Comparison of ENCODE assay signal across 21 cellular contexts in the genomic region with DNA sequence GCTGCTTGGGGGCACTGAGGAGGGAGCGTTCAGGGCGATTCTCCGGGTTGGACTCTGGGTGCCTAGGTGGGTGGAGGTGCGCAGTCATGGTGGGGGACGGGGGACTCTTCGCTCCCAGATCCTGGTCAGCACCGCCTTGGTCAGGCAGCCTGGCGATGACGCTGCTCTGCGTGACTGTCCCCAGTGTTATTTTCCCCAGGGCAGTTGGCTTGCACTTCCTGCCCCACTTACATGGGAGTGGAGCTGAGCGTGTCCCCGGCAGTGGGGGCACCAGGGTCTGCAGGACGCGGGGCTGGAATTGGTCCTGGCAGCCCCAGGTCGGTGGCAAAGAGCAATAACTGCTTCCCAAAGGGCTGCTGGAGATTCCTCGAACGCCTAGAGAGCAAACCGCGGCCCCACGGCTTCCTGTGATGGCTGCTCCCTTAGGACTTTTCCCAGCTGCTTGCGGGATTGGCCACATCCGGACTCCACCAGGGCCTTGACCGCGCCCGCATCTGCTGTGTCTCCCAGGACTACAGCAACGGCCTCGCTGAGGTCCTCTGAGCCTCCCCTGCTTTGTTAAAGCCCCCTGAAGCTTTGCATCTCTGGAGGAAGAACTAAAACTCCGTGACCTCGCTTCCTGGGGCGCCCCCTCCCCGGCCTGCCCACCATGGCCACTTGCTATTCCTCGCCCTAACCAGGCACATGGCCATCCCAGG. TPM values are rescaled to one million over a fixed set of nuclear protein-coding genes. Genes with fewer than 3 reads are reported as not detected.
A peak's percentile ranks its signal among the peaks of the same experiment; 100 is the strongest.
DNase-seq lines count a peak whose midpoint lies in the region; ATAC-seq, FAIRE-seq and TF ChIP-seq lines count a peak whose summit lies in the region.
"Had no signal": no experiment of that assay in that cellular context is flagged by ENCODE, and none has a peak within 500 bp of the region (broad histone marks: within the 10 kb centered on the region; RNA-seq: fewer than 3 reads in every experiment).

No MANE protein-coding gene starts in this region.

- TF ChIP-seq POLR2A in K562 (conservative IDR thresholded peaks at IDR 0.05) (no peak), suprapubic skin (IDR thresholded peaks at IDR 0.05) (no peak)

- peak overlapping the region in 1 of 2 experiments; percentile 74; a peak in 2 of 4 replicates for H3K9ac ChIP-seq in K562 (ENCODE audit: insufficient read depth in 1 of 2, low read depth in 2 of 2, low read length in 2 of 2)
- H3K9ac ChIP-seq in mesenchymal stem cell (ENCODE audit: low read length), result no peak overlapping the region
- H3K9ac ChIP-seq: neural progenitor cell, SK-N-SH had no signal

- no peak overlapping the region for H4K91ac ChIP-seq in mesenchymal stem cell (ENCODE audit: low read length)

- no peak overlapping the region for H2BK5ac ChIP-seq in mesenchymal stem cell (ENCODE audit: low read depth, low read length, poor library complexity, severe bottlenecking)

- H3K14ac ChIP-seq in mesenchymal stem cell (ENCODE audit: low read length in 2 of 2), result no peak overlapping the region

- H3K4me1 ChIP-seq in K562 (replicated peaks in 1 of 2; ENCODE audit: control insufficient read depth in 2 of 2, insufficient read depth in 2 of 2, low read length in 2 of 2), result peaks cover 36 to 39% of the 10 kb centered on the region in 2 experiments
- peaks cover 3% of the 10 kb centered on the region for H3K4me1 ChIP-seq in mesenchymal stem cell (ENCODE audit: control insufficient read depth, insufficient read depth, low read depth, low read length)
- H3K4me1 ChIP-seq in suprapubic skin, result no peaks in the 10 kb centered on the region
- H3K4me1 ChIP-seq: colonic mucosa, HAP-1, neural progenitor cell, thyroid gland had no signal

- H3K18ac ChIP-seq in mesenchymal stem cell (ENCODE audit: low read depth in 1 of 2, low read length in 2 of 2), result no peak overlapping the region

- CTCF ChIA-PET in K562 (lab: Yijun Ruan, JAX; ENCODE audit: low intra/inter-chr PET ratio), result no interaction called here

- H3K9me1 ChIP-seq in K562 (ENCODE audit: control insufficient read depth, insufficient read depth, low read length), result no peaks in the 10 kb centered on the region

- in situ Hi-C loops in K562 (cut with MboI), result no loop called here

- 79% methylated on average over 14 of the region's 32 CpGs for WGBS in K562 (ENCODE audit: insufficient coverage, low coverage, missing lambda C conversion rate)
- WGBS in mesenchymal stem cell, result 80% methylated on average over 32 of the region's 32 CpGs
- WGBS in suprapubic skin, result 83% methylated on average over 19 of the region's 32 CpGs

- no peaks in the 10 kb centered on the region for H3K27me3 ChIP-seq in H7 (ENCODE audit: control insufficient read depth, insufficient read depth, low read length)
- no peaks in the 10 kb centered on the region for H3K27me3 ChIP-seq in K562 (ENCODE audit: control insufficient read depth in 2 of 2, insufficient read depth in 2 of 2, low read length in 2 of 2)
- peaks cover 0 to 14% of the 10 kb centered on the region in 2 experiments for H3K27me3 ChIP-seq in mesenchymal stem cell (ENCODE audit: control insufficient read depth in 1 of 2, insufficient read depth in 1 of 2, low read length in 2 of 2)
- no peaks in the 10 kb centered on the region for H3K27me3 ChIP-seq in suprapubic skin
- H3K27me3 ChIP-seq: colonic mucosa, neural progenitor cell, thyroid gland had no signal

- intact Hi-C loops in K562 (cut with micrococcal nuclease), result no loop called here

- no peak overlapping the region for H3K23ac ChIP-seq in mesenchymal stem cell (ENCODE audit: low read length in 2 of 2)

- FAIRE-seq in K562 (lab: Jason Lieb, UNC), result no peak

- H3K9me3 ChIP-seq in K562 (replicated peaks; ENCODE audit: control insufficient read depth, insufficient read depth, low read depth, low read length) (no peaks in the 10 kb centered on the region), mesenchymal stem cell (ENCODE audit: control insufficient read depth, low read length) (no peaks in the 10 kb centered on the region), suprapubic skin (no peaks in the 10 kb centered on the region)
- H3K9me3 ChIP-seq: colonic mucosa, HAP-1, SK-N-SH, thyroid gland had no signal

- no peak for TF ChIP-seq RAD21 in K562 (CRISPR knock-in tag; conservative IDR thresholded peaks at IDR 0.05 in 1 of 2, IDR thresholded peaks at IDR 0.05 in 1 of 2)

- H3K4ac ChIP-seq in mesenchymal stem cell (ENCODE audit: low read depth in 1 of 2, low read length in 2 of 2), result no peak overlapping the region

- no peaks in the 10 kb centered on the region for H3K79me1 ChIP-seq in mesenchymal stem cell (replicated peaks; ENCODE audit: low read length, poor library complexity, severe bottlenecking)

- H2BK12ac ChIP-seq in mesenchymal stem cell (ENCODE audit: low read length in 2 of 2), result no peak overlapping the region

- H4K20me1 ChIP-seq in K562 (replicated peaks; ENCODE audit: control insufficient read depth, insufficient read depth, low read length), result no peaks in the 10 kb centered on the region

- H4K8ac ChIP-seq in mesenchymal stem cell (ENCODE audit: low read length), result no peak overlapping the region

- H2AFZ ChIP-seq in K562 (ENCODE audit: low read depth, low read length), result no peak overlapping the region
- no peak overlapping the region for H2AFZ ChIP-seq in mesenchymal stem cell (ENCODE audit: low read depth, low read length)
- H2AFZ ChIP-seq: neural progenitor cell had no signal

- H3K4me3 ChIP-seq in H7 (ENCODE audit: insufficient read depth, low read depth, low read length) (no peak overlapping the region), K562 (no peak overlapping the region), mesenchymal stem cell (ENCODE audit: insufficient read depth in 1 of 2, low read depth in 1 of 2, low read length in 2 of 2) (no peak overlapping the region), suprapubic skin (no peak overlapping the region)
- H3K4me3 ChIP-seq: colonic mucosa, HAP-1, neural progenitor cell, thyroid gland had no signal

- POLR2A ChIA-PET in K562 (lab: Yijun Ruan, JAX), result interaction anchor here (0.7 kb wide), 1 partner anchor 258 kb away, joined by 3 read pairs; no protein-coding TSS in a partner anchor

- H2AK5ac ChIP-seq in mesenchymal stem cell (ENCODE audit: low read length, severe bottlenecking), result no peak overlapping the region

- H2BK120ac ChIP-seq in mesenchymal stem cell (ENCODE audit: low read depth, low read length), result no peak overlapping the region

- H3K27ac ChIP-seq in K562 (ENCODE audit: extremely low read depth, low read depth, low read length) (no peak overlapping the region), mesenchymal stem cell (ENCODE audit: low read length, poor library complexity, severe bottlenecking) (no peak overlapping the region), suprapubic skin (no peak overlapping the region)
- H3K27ac ChIP-seq: colonic mucosa, neural progenitor cell, thyroid gland had no signal

- TF ChIP-seq CTCF in K562 (IDR thresholded peaks at IDR 0.05 in 2 of 3, conservative IDR thresholded peaks at IDR 0.05 in 1 of 3; ENCODE audit: insufficient read depth in 2 of 3, low read depth in 1 of 3, low read length in 3 of 3) (no peak), suprapubic skin (IDR thresholded peaks at IDR 0.05) (no peak)

- H3K36me3 ChIP-seq in H7 (replicated peaks; ENCODE audit: control insufficient read depth, insufficient read depth, low read length) (no peaks in the 10 kb centered on the region), K562 (ENCODE audit: control insufficient read depth, insufficient read depth, low read length) (no peaks in the 10 kb centered on the region), mesenchymal stem cell (ENCODE audit: control insufficient read depth in 1 of 2, insufficient read depth in 2 of 2, low read depth in 1 of 2, low read length in 2 of 2) (no peaks in the 10 kb centered on the region), suprapubic skin (no peaks in the 10 kb centered on the region)
- H3K36me3 ChIP-seq: colonic mucosa, HAP-1, neural progenitor cell, thyroid gland had no signal

- no peak overlapping the region for H2BK15ac ChIP-seq in mesenchymal stem cell (ENCODE audit: low read depth, poor library complexity, severe bottlenecking)

- TF ChIP-seq EP300 in K562 (IDR thresholded peaks at IDR 0.05; ENCODE audit: low read length) (no peak), suprapubic skin (IDR thresholded peaks at IDR 0.05) (no peak)

- DNase-seq in H7, result peak; percentile 61
- DNase-seq in K562 (ENCODE audit: extremely low read depth in 1 of 4, low spot score in 3 of 4), result no peak
- DNase-seq in mesenchymal stem cell, result peak; percentile 29
- DNase-seq in suprapubic skin (ENCODE audit: low spot score in 2 of 2), result peak; percentile 28 to 71
- DNase-seq in NCI-H2081 (lab: John Stamatoyannopoulos, UW), result no peak
- no peak for DNase-seq in middle frontal gyrus (ENCODE audit: extremely low spot score, low spot score)
- DNase-seq: activated B cell treated with CpG ODN at 0.5 μM for 24 hours; activated T-cell treated with anti-CD3 and anti-CD28 coated beads, Interleukin-2, amount 50 U/mL, for 72 hours; Calu3; colonic mucosa; foreskin fibroblast; midbrain; NCI-H146; NCI-H2227 treated with DMSO at 0.1 percent for 48 hours; T-helper 9 cell; thyroid gland had no signal

- ATAC-seq in K562 (no peak), GM19324 (IDR thresholded peaks at IDR 0.05; ENCODE audit: low FRiP score, unreplicated experiment) (no peak)
- ATAC-seq: activated T-cell treated with anti-CD3 and anti-CD28 coated beads, Interleukin-2, amount 50 U/mL, for 72 hours had no signal

- H3K79me2 ChIP-seq in K562 (ENCODE audit: control insufficient read depth, insufficient read depth, low read length), result no peaks in the 10 kb centered on the region

- no TSS peak for BruUV-seq in K562 (replicated peaks; lab: Mats Ljungman, UMichigan)

- H3K4me2 ChIP-seq in K562 (ENCODE audit: insufficient read depth, low read length), result no peak overlapping the region
- no peak overlapping the region for H3K4me2 ChIP-seq in mesenchymal stem cell (ENCODE audit: low read length, poor library complexity, severe bottlenecking)
- H3K4me2 ChIP-seq: neural progenitor cell, SK-N-SH had no signal

RNA-seq across cellular contexts. Expression of a gene that starts 35.3 kb away (rescaled TPM):
- total RNA-seq in H7 (2014; rRNA removed; shearing (Covaris generic)), result 1.5 and 1.7 TPM in 2 replicates
- 4.4 and 8.6 TPM in 2 replicates for total RNA-seq in K562 (2011; cell fraction: chromatin; rRNA removed; ENCODE audit: low replicate concordance)
- total RNA-seq in K562 (2011; cell fraction: nucleolus; rRNA removed), result 2.4 and 3.2 TPM in 2 replicates
- total RNA-seq in K562 (2011; cell fraction: nucleoplasm; rRNA removed), result 3.6 and 4.8 TPM in 2 replicates
- 0.04 TPM in 1 of 2 replicates, not detected in the other for total RNA-seq in K562 (2014; rRNA removed)
- not detected in 2 replicates for total RNA-seq in K562 (2014; rRNA removed; fragmentation: Illumina TruSeq; extraction: Trizol)
- total RNA-seq in K562 (2015; rRNA removed; fragmentation: Illumina TruSeq; extraction: Trizol), result 0.07 TPM in 1 of 2 replicates, not detected in the other
- total RNA-seq in K562 (2021), result 0.09 and 0.16 TPM in 2 replicates
- polyA plus RNA-seq in K562 (2011; rRNA removed), result 0.13 TPM in 1 of 2 replicates, not detected in the other
- 0.07 TPM in 1 of 2 replicates, not detected in the other for polyA plus RNA-seq in K562 (2011; cell fraction: cytosol; rRNA removed)
- polyA plus RNA-seq in K562 (2011; cell fraction: nucleus; rRNA removed), result 0.20 and 1.3 TPM in 2 replicates
- 0.08 and 0.39 TPM in 2 replicates for polyA plus RNA-seq in K562 (2012)
- 0.06 TPM in 1 of 2 replicates, not detected in the other for polyA plus RNA-seq in K562 (2014; fragmentation: Illumina TruSeq; extraction: Trizol)
- not detected for polyA plus RNA-seq in K562 (2014; fragmentation: Nextera tagmentation; extraction: Ambion mirVana)
- 0.04 and 0.08 TPM in 2 replicates for polyA plus RNA-seq in K562 (2014; rRNA removed)
- polyA minus RNA-seq in K562 (2011; rRNA and poly(A)+ RNA removed), result 0.21 TPM in 1 of 2 replicates, not detected in the other
- polyA minus RNA-seq in K562 (2011; cell fraction: cytosol; rRNA and poly(A)+ RNA removed), result not detected in 2 replicates
- 0.11 and 0.67 TPM in 2 replicates for polyA minus RNA-seq in K562 (2011; cell fraction: nucleus; rRNA and poly(A)+ RNA removed)
- polyA plus RNA-seq in mesenchymal stem cell (2013, experiment 1 of 2), result 0.04 TPM
- 0.12 TPM for polyA plus RNA-seq in mesenchymal stem cell (2013, experiment 2 of 2)
- total RNA-seq in suprapubic skin, result not detected
- total RNA-seq: activated B cell treated with CpG ODN at 0.5 μM for 24 hours; activated T-cell treated with anti-CD3 and anti-CD28 coated beads, Interleukin-2, amount 50 U/mL, for 72 hours; Calu3; colonic mucosa; pulmonary artery endothelial cell; thyroid gland had no signal
- polyA plus RNA-seq: SK-N-SH had no signal

RNA-seq across cellular contexts. Expression of a gene that starts 47.7 kb away (rescaled TPM):
- total RNA-seq in H7 (2014; rRNA removed; shearing (Covaris generic)), result 25.3 and 29.7 TPM in 2 replicates
- 19.3 and 33.1 TPM in 2 replicates for total RNA-seq in K562 (2011; cell fraction: chromatin; rRNA removed; ENCODE audit: low replicate concordance)
- 12.5 and 16.5 TPM in 2 replicates for total RNA-seq in K562 (2011; cell fraction: nucleolus; rRNA removed)
- 15.9 and 26.4 TPM in 2 replicates for total RNA-seq in K562 (2011; cell fraction: nucleoplasm; rRNA removed)
- 0.41 and 1.1 TPM in 2 replicates for total RNA-seq in K562 (2014; rRNA removed)
- 0.58 and 0.67 TPM in 2 replicates for total RNA-seq in K562 (2014; rRNA removed; fragmentation: Illumina TruSeq; extraction: Trizol)
- 2.1 and 2.2 TPM in 2 replicates for total RNA-seq in K562 (2015; rRNA removed; fragmentation: Illumina TruSeq; extraction: Trizol)
- 1.5 and 1.6 TPM in 2 replicates for total RNA-seq in K562 (2021)
- 0.60 and 2.0 TPM in 2 replicates for polyA plus RNA-seq in K562 (2011; rRNA removed)
- 0.38 and 4.3 TPM in 2 replicates for polyA plus RNA-seq in K562 (2011; cell fraction: cytosol; rRNA removed)
- polyA plus RNA-seq in K562 (2011; cell fraction: nucleus; rRNA removed), result 1.7 and 13.8 TPM in 2 replicates
- 4.3 and 41.5 TPM in 2 replicates for polyA plus RNA-seq in K562 (2012)
- polyA plus RNA-seq in K562 (2014; fragmentation: Illumina TruSeq; extraction: Trizol), result 0.68 and 1.4 TPM in 2 replicates
- polyA plus RNA-seq in K562 (2014; fragmentation: Nextera tagmentation; extraction: Ambion mirVana), result under 1 TPM in 1 of 2 experiments, not detected in 1; 0.06 TPM
- 1.1 TPM in 2 replicates for polyA plus RNA-seq in K562 (2014; rRNA removed)
- 1.4 TPM in 1 of 2 replicates, not detected in the other for polyA minus RNA-seq in K562 (2011; rRNA and poly(A)+ RNA removed)
- polyA minus RNA-seq in K562 (2011; cell fraction: cytosol; rRNA and poly(A)+ RNA removed), result 0.86 TPM in 1 of 2 replicates, not detected in the other
- 1.4 and 2.6 TPM in 2 replicates for polyA minus RNA-seq in K562 (2011; cell fraction: nucleus; rRNA and poly(A)+ RNA removed)
- polyA plus RNA-seq in mesenchymal stem cell (2013, experiment 1 of 2), result 10.1 TPM
- 10.8 TPM for polyA plus RNA-seq in mesenchymal stem cell (2013, experiment 2 of 2)
- 1 to 10 TPM in 3 of 4 donors, under 1 TPM in 1; 0.32 to 4.2 (median 2.1) TPM for total RNA-seq in suprapubic skin
- total RNA-seq: activated B cell treated with CpG ODN at 0.5 μM for 24 hours; activated T-cell treated with anti-CD3 and anti-CD28 coated beads, Interleukin-2, amount 50 U/mL, for 72 hours; Calu3; pulmonary artery endothelial cell had no signal
- polyA plus RNA-seq: SK-N-SH had no signal

Comparison
In these comparisons a context has a peak if more than half of its experiments do, and no peak if none do; other contexts are left out.
1. DNase-seq: peak in H7 (single experiment), mesenchymal stem cell (single experiment) and suprapubic skin (2 of 2); none in K562 (0 of 4), NCI-H2081 (0 of 2) and middle frontal gyrus (single experiment).